ENCODE assay signal across 8 cellular contexts in genomic region chr16:1379054-1379862, GRCh38. TPM values are rescaled to one million over a fixed set of nuclear protein-coding genes. Genes with fewer than 3 reads are reported as not detected.
DNase-seq lines count a peak whose midpoint lies in the region; ATAC-seq and TF ChIP-seq lines count a peak whose summit lies in the region.

No MANE protein-coding gene starts in this region.

- H3K4me1 ChIP-seq in HCT116 (ENCODE audit: control insufficient read depth in 1 of 2, insufficient read depth in 2 of 2, low read length in 2 of 2), result peaks cover 12 to 19% of the 10 kb centered on the region in 2 experiments

- BruUV-seq in HCT116 (replicated peaks; lab: Mats Ljungman, UMichigan), result no TSS peak

- H3K27ac ChIP-seq in HCT116 (ENCODE audit: low read depth, low read length), result peak overlapping the region; percentile 89

- H3K4me2 ChIP-seq in HCT116 (ENCODE audit: low read length), result peak overlapping the region; percentile 98

- DNase-seq in DMS53 treated with DMSO at 0.1 percent for 48 hours (lab: John Stamatoyannopoulos, UW; ENCODE audit: unreplicated experiment), result peak; percentile 9
- DNase-seq in HCT116 (ENCODE audit: low read depth, low spot score), result no peak
- DNase-seq in NOMO-1 (lab: John Stamatoyannopoulos, UW; ENCODE audit: unreplicated experiment in 2 of 2), result peak; percentile 52 to 70
- DNase-seq in activated CD8-positive, alpha-beta memory T cell treated with anti-CD3 and anti-CD28 coated beads, Interleukin-2, amount 50 U/mL, for 48 hours, result peak; percentile 93
- peak; percentile 86 for DNase-seq in epithelial cell of esophagus (ENCODE audit: low read depth)
- DNase-seq in mucosa of gallbladder (ENCODE audit: low spot score), result peak; percentile 56
- DNase-seq in stimulated activated CD8-positive, alpha-beta memory T cell treated with anti-CD3 and anti-CD28 coated beads, Interleukin-4, amount 100 ng/mL, for 1 hour (ENCODE audit: low read depth in 2 of 2, low spot score in 1 of 2), result peak; percentile 37 to 41

- POLR2A ChIA-PET in HCT116 (lab: Charles Lee), result interaction anchor here (0.9 kb wide), 1 partner anchor 41 kb away, joined by 3 read pairs; the partner anchor contains the start of gene UQCC4

- H3K9ac ChIP-seq in HCT116 (ENCODE audit: low read length), result peak overlapping the region; percentile 100

- CTCF ChIA-PET in HCT116 (lab: Charles Lee), result interaction anchor here (1.2 to 1.8 kb wide), 3 partner anchors 10 to 16 kb away, joined by 3 to 6 read pairs (median 5); no protein-coding TSS in a partner anchor

- RAD21 ChIA-PET in HCT116 (lab: Charles Lee; ENCODE audit: low non-redundant PET in 1 of 2, low total read pairs in 2 of 2, uncharacterized antibody in 2 of 2, unreplicated experiment in 2 of 2), result interaction anchor here in 1 of 2 experiments (1.1 kb wide), 1 partner anchor 16 kb away, joined by 3 read pairs; no protein-coding TSS in a partner anchor

- no peaks in the 10 kb centered on the region for H4K20me1 ChIP-seq in HCT116 (ENCODE audit: insufficient read depth)

- H2AFZ ChIP-seq in HCT116 (ENCODE audit: low read depth, low read length, poor library complexity, severe bottlenecking), result no peak overlapping the region

- H3K9me3 ChIP-seq in HCT116 (ENCODE audit: control insufficient read depth in 1 of 2, insufficient read depth in 1 of 2, low read depth in 1 of 2, low read length in 2 of 2), result no peaks in the 10 kb centered on the region

- H3K36me3 ChIP-seq in HCT116 (ENCODE audit: control insufficient read depth in 1 of 2, insufficient read depth in 2 of 2, low read length in 2 of 2), result peaks cover 0 to 7% of the 10 kb centered on the region in 2 experiments; a peak in 1 of 4 replicates

- no peak for TF ChIP-seq POLR2A in HCT116 (IDR thresholded peaks at IDR 0.05; ENCODE audit: borderline replicate concordance, extremely low read depth, insufficient read depth, insufficient read length)

- H3K79me2 ChIP-seq in HCT116 (ENCODE audit: insufficient read depth, low read length), result peaks cover 34% of the 10 kb centered on the region

- no peak for TF ChIP-seq RAD21 in HCT116 (IDR thresholded peaks at IDR 0.05; ENCODE audit: low read depth)

- H3K9me2 ChIP-seq in HCT116 (ENCODE audit: insufficient read depth), result no peaks in the 10 kb centered on the region

- peak; percentile 70 for ATAC-seq in HCT116
- no peak for ATAC-seq in HG02571 (IDR thresholded peaks at IDR 0.05; ENCODE audit: unreplicated experiment)

- H3K4me3 ChIP-seq in HCT116 (replicated peaks in 1 of 2; ENCODE audit: low read depth in 1 of 2, low read length in 2 of 2) (peak overlapping the region; percentile 75 to 89), epithelial cell of esophagus (ENCODE audit: low read length) (peak overlapping the region; percentile 41)

- intact Hi-C loops in HCT116 (cut with micrococcal nuclease), result no loop called here

- no peaks in the 10 kb centered on the region for H3K27me3 ChIP-seq in HCT116 (ENCODE audit: insufficient read depth, low read length)

- no peak for TF ChIP-seq CTCF in HCT116 (IDR thresholded peaks at IDR 0.05 in 2 of 3, conservative IDR thresholded peaks at IDR 0.05 in 1 of 3; ENCODE audit: borderline replicate concordance in 1 of 3, insufficient read depth in 1 of 3, low read depth in 2 of 3, low read length in 2 of 3)
- no peak for TF ChIP-seq CTCF in epithelial cell of esophagus (IDR thresholded peaks at IDR 0.05; ENCODE audit: insufficient read depth, low read depth, low read length, missing control alignments)

TF ChIP-seq in HCT116, 20 proteins besides CTCF, POLR2A, EP300 and RAD21:
- no peak for TF ChIP-seq ATF3 (IDR thresholded peaks at IDR 0.05)
- no peak for TF ChIP-seq ZNF274 (IDR thresholded peaks at IDR 0.05; ENCODE audit: low read depth, low read length)
- peak; percentile 29; the same call in 1 of the 2 replicates for TF ChIP-seq SP1 (IDR thresholded peaks at IDR 0.05; ENCODE audit: low read depth)
- no peak for TF ChIP-seq REST (IDR thresholded peaks at IDR 0.05; ENCODE audit: low read depth)
- TF ChIP-seq ZFX (IDR thresholded peaks at IDR 0.05), result peak; percentile 88; the same call in 1 of the 2 replicates
- peak; percentile 73 for TF ChIP-seq POLR2AphosphoS5 (IDR thresholded peaks at IDR 0.05; ENCODE audit: low read depth, low read length)
- no peak for TF ChIP-seq ELF1 (IDR thresholded peaks at IDR 0.05; ENCODE audit: borderline replicate concordance, low read depth)
- peak; percentile 75 for TF ChIP-seq SIN3A (IDR thresholded peaks at IDR 0.05; ENCODE audit: low read depth)
- TF ChIP-seq FOSL1 (IDR thresholded peaks at IDR 0.05; ENCODE audit: low read depth), result no peak; the same call in 1 of the 2 replicates
- no peak for TF ChIP-seq EZH2phosphoT487 (IDR thresholded peaks at IDR 0.05; ENCODE audit: borderline replicate concordance)
- TF ChIP-seq EZH2 (IDR thresholded peaks at IDR 0.05), result no peak
- no peak for TF ChIP-seq SRF (IDR thresholded peaks at IDR 0.05; ENCODE audit: low read depth)
- TF ChIP-seq MAX (IDR thresholded peaks at IDR 0.05), result peak; percentile 78; the same call in 1 of the 2 replicates
- no peak for TF ChIP-seq EGR1 (IDR thresholded peaks at IDR 0.05; ENCODE audit: low read depth)
- TF ChIP-seq TCF7L2 (IDR thresholded peaks at IDR 0.05; ENCODE audit: borderline replicate concordance, extremely low read depth, insufficient read depth, insufficient read length), result peak; percentile 22
- no peak for TF ChIP-seq CBX3 (IDR thresholded peaks at IDR 0.05; ENCODE audit: low read depth)

RNA-seq across cellular contexts. Expression of gene GNPTG, which starts 27.5 kb away (rescaled TPM):
- total RNA-seq in HCT116 (2021; ENCODE audit: unreplicated experiment) (35.2 TPM), mucosa of gallbladder (86.6 TPM)
- polyA plus RNA-seq in HCT116 (2012), result 31.4 and 34.6 TPM in 2 replicates

RNA-seq across cellular contexts. Expression of gene TSR3, which starts 27.6 kb away (rescaled TPM):
- total RNA-seq in HCT116 (2021; ENCODE audit: unreplicated experiment), result 52.7 TPM
- polyA plus RNA-seq in HCT116 (2012), result 40.4 and 42.8 TPM in 2 replicates
- 51.2 TPM for total RNA-seq in mucosa of gallbladder

RNA-seq across cellular contexts. Expression of gene UNKL, which starts 35.2 kb away (rescaled TPM):
- total RNA-seq in HCT116 (2021; ENCODE audit: unreplicated experiment) (24.9 TPM), mucosa of gallbladder (32.6 TPM)
- polyA plus RNA-seq in HCT116 (2012), result 12.3 and 14.9 TPM in 2 replicates

RNA-seq across cellular contexts. Expression of gene UQCC4, which starts 41.3 kb away (rescaled TPM):
- total RNA-seq in HCT116 (2021; ENCODE audit: unreplicated experiment) (22.6 TPM), mucosa of gallbladder (8.7 TPM)
- polyA plus RNA-seq in HCT116 (2012), result 25.2 and 26.8 TPM in 2 replicates

RNA-seq across cellular contexts. Expression of gene BAIAP3, which starts 45.8 kb away (rescaled TPM):
- total RNA-seq in HCT116 (2021; ENCODE audit: unreplicated experiment) (44.7 TPM), mucosa of gallbladder (2.6 TPM)
- polyA plus RNA-seq in HCT116 (2012), result 37.2 and 44.8 TPM in 2 replicates
